ENCODE assay signal across 28 cellular contexts in the genomic region with DNA sequence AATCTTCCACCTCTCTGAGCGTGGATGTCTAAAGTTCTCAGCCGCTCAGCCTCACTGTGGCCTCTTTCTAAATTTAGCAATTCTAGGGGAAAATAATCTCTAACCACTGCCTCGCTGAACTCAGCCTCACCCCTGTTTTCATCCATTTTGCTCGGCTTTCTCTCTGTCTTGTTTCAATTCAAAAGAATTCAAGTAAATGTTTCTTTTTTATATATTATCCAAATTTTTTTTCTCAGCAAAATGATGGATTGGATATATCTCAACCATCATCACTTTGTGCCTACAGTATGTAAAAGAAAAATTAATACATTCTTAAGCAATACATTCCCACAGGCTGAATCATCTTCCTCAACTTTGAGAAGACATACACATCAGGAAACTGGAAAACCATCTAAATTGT. TPM values are rescaled to one million over a fixed set of nuclear protein-coding genes. Genes with fewer than 3 reads are reported as not detected.
A peak's percentile ranks its signal among the peaks of the same experiment; 100 is the strongest.
DNase-seq lines count a peak whose midpoint lies in the region; ATAC-seq and TF ChIP-seq lines count a peak whose summit lies in the region.
"Had no signal": no experiment of that assay in that cellular context is flagged by ENCODE, and none has a peak within 500 bp of the region (broad histone marks: within the 10 kb centered on the region; RNA-seq: fewer than 3 reads in every experiment).

No MANE protein-coding gene starts in this region.

- no peaks in the 10 kb centered on the region for H3K9me3 ChIP-seq in SJCRH30 (replicated peaks)
- H3K9me3 ChIP-seq: MG63 had no signal

- no peaks in the 10 kb centered on the region for H3K27me3 ChIP-seq in SJCRH30
- H3K27me3 ChIP-seq: MG63, neural progenitor cell had no signal

- 0 out of 2 replicates have a peak, but pooled peaks cover 3% of the 10 kb centered on the region for H3K4me1 ChIP-seq in SJCRH30
- H3K4me1 ChIP-seq: left ventricle myocardium inferior had no signal

- H3K27ac ChIP-seq in SJCRH30: no peak overlapping the region
- H3K27ac ChIP-seq: left ventricle myocardium inferior, neural progenitor cell had no signal

- intact Hi-C loops in Right ventricle myocardium superior (cut with DNase I): no loop called here

- CTCF ChIA-PET in activated naive CD4-positive, alpha-beta T cell treated with anti-CD3 and anti-CD28 coated beads, Interleukin-2, amount 10 ng/mL, durations not matched to agents 7 days and 5 days (lab: Charles Lee): no interaction called here

- no peak for TF ChIP-seq CTCF in chondrocyte (IDR thresholded peaks at IDR 0.05)

- H3K4me1 Mint-ChIP-seq in chondrocyte (ENCODE audit: low read depth): peaks cover 3% of the 10 kb centered on the region
- no peaks in the 10 kb centered on the region for H3K4me1 Mint-ChIP-seq in activated naive CD4-positive, alpha-beta T cell treated with anti-CD3 and anti-CD28 coated beads, Interleukin-2, amount 10 ng/mL, durations not matched to agents 7 days and 5 days
- H3K4me1 Mint-ChIP-seq: CD8-positive, alpha-beta memory T cell; immature natural killer cell had no signal

- H3K4me3 Mint-ChIP-seq in chondrocyte (ENCODE audit: unreplicated experiment): no peak overlapping the region
- no peak overlapping the region for H3K4me3 Mint-ChIP-seq in activated naive CD4-positive, alpha-beta T cell treated with anti-CD3 and anti-CD28 coated beads, Interleukin-2, amount 10 ng/mL, durations not matched to agents 7 days and 5 days
- H3K4me3 Mint-ChIP-seq: CD8-positive, alpha-beta memory T cell; immature natural killer cell; neural progenitor cell had no signal

- no peak for ATAC-seq in HG02798 (IDR thresholded peaks at IDR 0.05; ENCODE audit: poor library complexity, unreplicated experiment)
- ATAC-seq in Right ventricle myocardium superior (ENCODE audit: poor library complexity): no peak
- ATAC-seq: esophagus mucosa had no signal

- H3K9me3 Mint-ChIP-seq in chondrocyte (ENCODE audit: low read depth): peaks cover 6% of the 10 kb centered on the region
- H3K9me3 Mint-ChIP-seq in activated naive CD4-positive, alpha-beta T cell treated with anti-CD3 and anti-CD28 coated beads, Interleukin-2, amount 10 ng/mL, durations not matched to agents 7 days and 5 days: no peaks in the 10 kb centered on the region
- H3K9me3 Mint-ChIP-seq: CD8-positive, alpha-beta memory T cell had no signal

- H3K27me3 Mint-ChIP-seq in chondrocyte (ENCODE audit: low read depth): peaks cover 1% of the 10 kb centered on the region
- peaks cover 23% of the 10 kb centered on the region for H3K27me3 Mint-ChIP-seq in activated naive CD4-positive, alpha-beta T cell treated with anti-CD3 and anti-CD28 coated beads, Interleukin-2, amount 10 ng/mL, durations not matched to agents 7 days and 5 days

- no peaks in the 10 kb centered on the region for H3K36me3 ChIP-seq in SJCRH30
- H3K36me3 ChIP-seq: left ventricle myocardium inferior, MG63, neural progenitor cell had no signal

- H3K27ac Mint-ChIP-seq in chondrocyte (ENCODE audit: unreplicated experiment): peak overlapping the region; percentile 59
- H3K27ac Mint-ChIP-seq in activated naive CD4-positive, alpha-beta T cell treated with anti-CD3 and anti-CD28 coated beads, Interleukin-2, amount 10 ng/mL, durations not matched to agents 7 days and 5 days: no peak overlapping the region
- H3K27ac Mint-ChIP-seq: CD8-positive, alpha-beta memory T cell; immature natural killer cell; neural progenitor cell had no signal

- H3K4me3 ChIP-seq in SJCRH30: no peak overlapping the region
- H3K4me3 ChIP-seq: left ventricle myocardium inferior, MG63, neural progenitor cell had no signal

- DNase-seq in GM03348 (ENCODE audit: low spot score): peak; percentile 41
- DNase-seq in RPMI7951 (ENCODE audit: low read depth): peak; percentile 70
- no peak for DNase-seq in chondrocyte (ENCODE audit: low spot score)
- DNase-seq in myocyte (ENCODE audit: low read depth): peak; percentile 45
- no peak for DNase-seq in activated naive CD4-positive, alpha-beta T cell treated with anti-CD3 and anti-CD28 coated beads, Interleukin-2, amount 10 ng/mL, durations not matched to agents 7 days and 5 days
- DNase-seq in SJCRH30: no peak
- DNase-seq in Right ventricle myocardium superior: no peak
- DNase-seq: activated CD4-positive, alpha-beta T cell treated with anti-CD3 and anti-CD28 coated beads, Interleukin-2, amount 50 U/mL, for 1 hour; AML-193; amygdala; CD8-positive, alpha-beta memory T cell; cerebellar nuclear complex; DMS79; effector CD4-positive, alpha-beta T cell; immature natural killer cell; left ventricle myocardium inferior; MG63; NCI-H1436 treated with DMSO at 0.1 percent for 48 hours; NCI-H2171; NCI-H69; SHP77 treated with DMSO at 0.1 percent for 48 hours; small intestine; stimulated activated naive CD4-positive, alpha-beta T cell treated with Interleukin-2 at 50 U/mL for 16 hours had no signal

- H3K36me3 Mint-ChIP-seq in chondrocyte (ENCODE audit: low read depth): no peaks in the 10 kb centered on the region
- no peaks in the 10 kb centered on the region for H3K36me3 Mint-ChIP-seq in activated naive CD4-positive, alpha-beta T cell treated with anti-CD3 and anti-CD28 coated beads, Interleukin-2, amount 10 ng/mL, durations not matched to agents 7 days and 5 days
- H3K36me3 Mint-ChIP-seq: immature natural killer cell, neural progenitor cell had no signal

RNA-seq across cellular contexts. Expression of a gene that starts 24.0 kb away (rescaled TPM):
- 10.6 TPM in 2 replicates for total RNA-seq in RPMI7951 (2014; rRNA removed; shearing (Covaris generic))
- total RNA-seq in chondrocyte (14.2 to 30.0 TPM (median 14.4 TPM) in 3 replicates), myocyte (25.6 and 27.1 TPM in 2 replicates), Right ventricle myocardium superior (0.16 TPM)
- polyA plus RNA-seq in myocyte (2012): 14.4 TPM
- total RNA-seq in SJCRH30 (2014; rRNA removed; shearing (Covaris generic)): 0.02 TPM in 1 of 2 replicates, not detected in the other
- total RNA-seq: CD8-positive, alpha-beta memory T cell; pulmonary artery endothelial cell; T-helper 1 cell treated with Interleukin-12 subunit alpha and Interleukin-12 subunit beta and Interleukin-4 antibody, amounts not matched to agents 30 ng/mL and 1 ng/mL, for 36 hours had no signal
- polyA plus RNA-seq: CD8-positive, alpha-beta memory T cell; immature natural killer cell had no signal

Comparison
In these comparisons a context has a peak if more than half of its experiments do, and no peak if none do; other contexts are left out.
1. DNase-seq: peak in GM03348 (single experiment), RPMI7951 (single experiment) and myocyte (single experiment); none in chondrocyte (single experiment), activated naive CD4-positive, alpha-beta T cell treated with anti-CD3 and anti-CD28 coated beads, Interleukin-2, amount 10 ng/mL, durations not matched to agents 7 days and 5 days (single experiment), SJCRH30 (0 of 2) and Right ventricle myocardium superior (single experiment).